In the genomic region with DNA sequence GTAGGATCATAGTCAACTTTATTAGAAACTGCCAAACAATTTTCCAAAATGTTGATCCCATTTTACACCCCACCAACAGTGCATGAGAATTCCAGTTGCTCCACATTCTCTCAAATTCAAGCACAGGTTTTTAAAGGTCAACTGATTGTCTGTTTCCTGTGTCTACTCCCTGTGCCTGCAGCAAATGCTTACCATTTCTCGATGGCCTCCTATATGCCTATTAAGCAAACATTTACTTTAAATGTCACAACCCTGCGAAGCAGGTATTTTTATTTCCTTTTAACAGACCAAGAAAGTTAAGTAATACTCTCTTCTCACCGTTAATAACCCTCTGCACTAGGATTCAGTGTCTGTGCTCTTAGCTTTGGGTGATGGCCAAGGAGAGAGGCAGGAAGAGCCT, we compare ENCODE assay signal across 26 cellular contexts.
"Had no signal": no experiment of that assay in that cellular context is flagged by ENCODE, and none has a peak within 500 bp of the region (broad histone marks: within the 10 kb centered on the region; RNA-seq: fewer than 3 reads in every experiment).

No MANE protein-coding gene starts in this region.

- H3K36me3 ChIP-seq: left ventricle myocardium inferior, pancreas, prostate gland, stomach, thyroid gland, transverse colon, uterus had no signal

- H3K4me1 ChIP-seq: left ventricle myocardium inferior, pancreas, prostate gland, stomach, testis, thyroid gland, transverse colon, uterus had no signal

- H3K4me3 ChIP-seq: left ventricle myocardium inferior, pancreas, prostate gland, skin epidermis, stomach, testis, thyroid gland, transverse colon, uterus had no signal

- H3K9me3 ChIP-seq: left ventricle myocardium inferior, pancreas, prostate gland, stomach, testis, thyroid gland, transverse colon, uterus had no signal

- H3K27me3 ChIP-seq: stomach, testis, thyroid gland, transverse colon, uterus had no signal

- H3K27ac ChIP-seq: left ventricle myocardium inferior, pancreas, prostate gland, skin epidermis, stomach, testis, thyroid gland, transverse colon, uterus had no signal

- ATAC-seq: left colon; naive thymus-derived CD8-positive, alpha-beta T cell; pancreas; right cardiac atrium; sciatic nerve; stimulated activated naive B cell treated with anti-CD40 and anti-IgM and Interleukin-4, amounts not matched to agents 10 μg/mL and 1 μg/mL and 100 μg/mL, for 72 hours; stimulated activated naive CD8-positive, alpha-beta T cell treated with anti-CD3 and anti-CD28 coated beads, Interleukin-15, Interleukin-2, amounts not matched to agents 100 U/mL and 50 U/mL, for 24 hours had no signal

- DNase-seq: hypothalamus; immature natural killer cell; kidney; left colon; left ventricle myocardium inferior; midbrain; naive thymus-derived CD8-positive, alpha-beta T cell; nucleus accumbens; pancreas; posterior cingulate gyrus; retina; right cardiac atrium; stimulated activated CD4-positive, alpha-beta T cell treated with anti-CD3 and anti-CD28 coated beads, Interleukin-12 subunit alpha, Interleukin-12 subunit beta, amount 100 ng/mL, for 4 hours; stimulated activated CD4-positive, alpha-beta T cell treated with anti-CD3 and anti-CD28 coated beads, Interleukin-15, amount 100 ng/mL, for 24 hours; stimulated activated CD4-positive, alpha-beta T cell treated with anti-CD3 and anti-CD28 coated beads, Interleukin-2, amount 100 ng/mL, for 24 hours; stimulated activated CD4-positive, alpha-beta T cell treated with anti-CD3 and anti-CD28 coated beads, Interleukin-4, amount 100 ng/mL, for 1 hour; stimulated activated naive B cell treated with anti-CD40 and anti-IgM and Interleukin-4, amounts not matched to agents 10 μg/mL and 1 μg/mL and 100 μg/mL, for 72 hours; stimulated activated naive CD8-positive, alpha-beta T cell treated with anti-CD3 and anti-CD28 coated beads, Interleukin-15, Interleukin-2, amounts not matched to agents 100 U/mL and 50 U/mL, for 24 hours; stomach; testis; thyroid gland; transverse colon; uterus had no signal
